Comparison of ENCODE assay signal across 1 cellular context in the genomic region with DNA sequence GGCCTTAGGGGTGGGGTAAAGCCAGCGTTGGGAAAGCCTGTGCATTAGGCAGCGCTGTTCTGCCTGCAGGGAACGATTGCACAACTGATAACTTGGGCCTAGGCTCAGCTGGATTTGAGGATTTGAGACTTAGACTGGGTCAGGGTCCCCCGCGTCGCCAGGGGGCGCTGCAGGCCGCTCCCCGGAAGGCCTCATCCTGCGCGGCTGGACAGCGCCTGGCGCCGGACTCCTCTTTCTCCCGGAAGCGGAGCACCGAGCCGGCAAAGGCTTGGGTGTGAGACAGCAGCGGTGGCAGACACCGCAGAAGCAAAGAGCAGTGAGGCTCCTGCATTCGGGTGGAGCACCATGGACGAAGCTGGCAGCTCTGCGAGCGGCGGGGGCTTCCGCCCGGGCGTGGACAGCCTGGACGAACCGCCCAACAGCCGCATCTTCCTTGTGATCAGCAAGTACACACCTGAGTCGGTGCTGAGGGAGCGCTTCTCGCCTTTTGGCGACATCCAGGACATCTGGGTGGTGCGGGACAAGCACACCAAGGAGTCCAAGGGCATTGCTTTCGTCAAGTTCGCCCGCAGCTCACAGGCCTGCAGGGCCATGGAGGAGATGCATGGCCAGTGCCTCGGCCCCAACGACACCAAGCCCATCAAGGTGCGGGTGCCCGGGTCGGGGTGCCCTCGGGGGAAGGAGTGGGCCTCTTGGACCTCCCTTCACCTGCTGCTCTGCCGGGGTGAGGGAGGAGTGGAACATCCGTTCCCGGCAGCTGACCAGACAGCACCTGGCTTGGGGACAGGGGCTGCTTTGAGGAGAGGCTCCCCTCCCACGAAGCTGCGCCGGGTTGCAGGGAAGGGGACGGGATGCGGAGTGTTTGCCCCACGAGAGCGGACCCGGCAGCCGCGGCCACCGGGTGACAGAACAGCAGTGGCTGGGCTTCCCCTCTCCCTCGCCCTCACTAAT.
TF ChIP-seq lines count a peak whose summit lies in the region.

A gene with protein sequence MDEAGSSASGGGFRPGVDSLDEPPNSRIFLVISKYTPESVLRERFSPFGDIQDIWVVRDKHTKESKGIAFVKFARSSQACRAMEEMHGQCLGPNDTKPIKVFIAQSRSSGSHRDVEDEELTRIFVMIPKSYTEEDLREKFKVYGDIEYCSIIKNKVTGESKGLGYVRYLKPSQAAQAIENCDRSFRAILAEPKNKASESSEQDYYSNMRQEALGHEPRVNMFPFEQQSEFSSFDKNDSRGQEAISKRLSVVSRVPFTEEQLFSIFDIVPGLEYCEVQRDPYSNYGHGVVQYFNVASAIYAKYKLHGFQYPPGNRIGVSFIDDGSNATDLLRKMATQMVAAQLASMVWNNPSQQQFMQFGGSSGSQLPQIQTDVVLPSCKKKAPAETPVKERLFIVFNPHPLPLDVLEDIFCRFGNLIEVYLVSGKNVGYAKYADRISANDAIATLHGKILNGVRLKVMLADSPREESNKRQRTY (plus strand): TSS at position 236 of the 951 bp plus-strand sequence. CDS start 110 bp downstream, at position 346.

TF ChIP-seq in K562, 482 proteins besides CTCF, POLR2A, EP300 and RAD21 (continued from another document and continues in another):
- TF ChIP-seq, protein P1, sequence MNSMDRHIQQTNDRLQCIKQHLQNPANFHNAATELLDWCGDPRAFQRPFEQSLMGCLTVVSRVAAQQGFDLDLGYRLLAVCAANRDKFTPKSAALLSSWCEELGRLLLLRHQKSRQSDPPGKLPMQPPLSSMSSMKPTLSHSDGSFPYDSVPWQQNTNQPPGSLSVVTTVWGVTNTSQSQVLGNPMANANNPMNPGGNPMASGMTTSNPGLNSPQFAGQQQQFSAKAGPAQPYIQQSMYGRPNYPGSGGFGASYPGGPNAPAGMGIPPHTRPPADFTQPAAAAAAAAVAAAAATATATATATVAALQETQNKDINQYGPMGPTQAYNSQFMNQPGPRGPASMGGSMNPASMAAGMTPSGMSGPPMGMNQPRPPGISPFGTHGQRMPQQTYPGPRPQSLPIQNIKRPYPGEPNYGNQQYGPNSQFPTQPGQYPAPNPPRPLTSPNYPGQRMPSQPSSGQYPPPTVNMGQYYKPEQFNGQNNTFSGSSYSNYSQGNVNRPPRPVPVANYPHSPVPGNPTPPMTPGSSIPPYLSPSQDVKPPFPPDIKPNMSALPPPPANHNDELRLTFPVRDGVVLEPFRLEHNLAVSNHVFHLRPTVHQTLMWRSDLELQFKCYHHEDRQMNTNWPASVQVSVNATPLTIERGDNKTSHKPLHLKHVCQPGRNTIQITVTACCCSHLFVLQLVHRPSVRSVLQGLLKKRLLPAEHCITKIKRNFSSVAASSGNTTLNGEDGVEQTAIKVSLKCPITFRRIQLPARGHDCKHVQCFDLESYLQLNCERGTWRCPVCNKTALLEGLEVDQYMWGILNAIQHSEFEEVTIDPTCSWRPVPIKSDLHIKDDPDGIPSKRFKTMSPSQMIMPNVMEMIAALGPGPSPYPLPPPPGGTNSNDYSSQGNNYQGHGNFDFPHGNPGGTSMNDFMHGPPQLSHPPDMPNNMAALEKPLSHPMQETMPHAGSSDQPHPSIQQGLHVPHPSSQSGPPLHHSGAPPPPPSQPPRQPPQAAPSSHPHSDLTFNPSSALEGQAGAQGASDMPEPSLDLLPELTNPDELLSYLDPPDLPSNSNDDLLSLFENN (IDR thresholded peaks at IDR 0.05; ENCODE audit: low read depth in 2 of 2, low read length in 2 of 2) = 0 out of 4 replicates have a peak, but pooled peaks of 1 of the 2 experiments have one; percentile 53
- TF ChIP-seq SMARCA5 (IDR thresholded peaks at IDR 0.05) (no peak), FOXP1 (CRISPR knock-in tag; IDR thresholded peaks at IDR 0.05) (peak; percentile 88), ZBED1 (IDR thresholded peaks at IDR 0.05) (no peak), RBM39 (optimal IDR thresholded peaks at IDR 0.05; ENCODE audit: low read depth, low read length) (no peak), NFIX (CRISPR knock-in tag; IDR thresholded peaks at IDR 0.05; ENCODE audit: low read depth) (no peak), MED1 (CRISPR knock-in tag; IDR thresholded peaks at IDR 0.05; ENCODE audit: borderline replicate concordance) (no peak), MTA2 (IDR thresholded peaks at IDR 0.05; ENCODE audit: low read depth) (no peak), ZNF408 (CRISPR knock-in tag; IDR thresholded peaks at IDR 0.05; ENCODE audit: low read depth) (no peak), THRAP3 (IDR thresholded peaks at IDR 0.05; ENCODE audit: borderline replicate concordance) (no peak), TAF1 (IDR thresholded peaks at IDR 0.05; ENCODE audit: control insufficient read depth, extremely low read depth, insufficient read depth, low read length, severe bottlenecking) (peak; percentile 83), ZNF586 (CRISPR knock-in tag; conservative IDR thresholded peaks at IDR 0.05) (no peak), SAFB (IDR thresholded peaks at IDR 0.05; ENCODE audit: borderline replicate concordance, low read depth, low read length) (peak; percentile 38; the same call in 1 of the 2 replicates), PCBP2 (IDR thresholded peaks at IDR 0.05; ENCODE audit: low read depth, low read length, poor library complexity, severe bottlenecking) (no peak), CBX1 (IDR thresholded peaks at IDR 0.05; ENCODE audit: low read depth) (peak; percentile 85), TAF7 (tag; IDR thresholded peaks at IDR 0.05) (peak; percentile 55; the same call in 1 of the 2 replicates), POLR2G (IDR thresholded peaks at IDR 0.05; ENCODE audit: low read depth, low read length) (peak; percentile 95), NFYB (IDR thresholded peaks at IDR 0.05; ENCODE audit: extremely low read depth, insufficient read length) (no peak), POLR2B (IDR thresholded peaks at IDR 0.05; ENCODE audit: low read depth, partially characterized antibody) (peak; percentile 77), SMAD2 (IDR thresholded peaks at IDR 0.05; ENCODE audit: low read depth, low read length) (no peak), PML (IDR thresholded peaks at IDR 0.05; ENCODE audit: low read length) (peak; percentile 77; the same call in 1 of the 2 replicates), SLC30A9 (CRISPR knock-in tag; IDR thresholded peaks at IDR 0.05) (no peak)
- TF ChIP-seq, protein P2, sequence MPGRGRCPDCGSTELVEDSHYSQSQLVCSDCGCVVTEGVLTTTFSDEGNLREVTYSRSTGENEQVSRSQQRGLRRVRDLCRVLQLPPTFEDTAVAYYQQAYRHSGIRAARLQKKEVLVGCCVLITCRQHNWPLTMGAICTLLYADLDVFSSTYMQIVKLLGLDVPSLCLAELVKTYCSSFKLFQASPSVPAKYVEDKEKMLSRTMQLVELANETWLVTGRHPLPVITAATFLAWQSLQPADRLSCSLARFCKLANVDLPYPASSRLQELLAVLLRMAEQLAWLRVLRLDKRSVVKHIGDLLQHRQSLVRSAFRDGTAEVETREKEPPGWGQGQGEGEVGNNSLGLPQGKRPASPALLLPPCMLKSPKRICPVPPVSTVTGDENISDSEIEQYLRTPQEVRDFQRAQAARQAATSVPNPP (IDR thresholded peaks at IDR 0.05; ENCODE audit: borderline replicate concordance, insufficient read depth, insufficient read length) = no peak
- TF ChIP-seq, protein P3, sequence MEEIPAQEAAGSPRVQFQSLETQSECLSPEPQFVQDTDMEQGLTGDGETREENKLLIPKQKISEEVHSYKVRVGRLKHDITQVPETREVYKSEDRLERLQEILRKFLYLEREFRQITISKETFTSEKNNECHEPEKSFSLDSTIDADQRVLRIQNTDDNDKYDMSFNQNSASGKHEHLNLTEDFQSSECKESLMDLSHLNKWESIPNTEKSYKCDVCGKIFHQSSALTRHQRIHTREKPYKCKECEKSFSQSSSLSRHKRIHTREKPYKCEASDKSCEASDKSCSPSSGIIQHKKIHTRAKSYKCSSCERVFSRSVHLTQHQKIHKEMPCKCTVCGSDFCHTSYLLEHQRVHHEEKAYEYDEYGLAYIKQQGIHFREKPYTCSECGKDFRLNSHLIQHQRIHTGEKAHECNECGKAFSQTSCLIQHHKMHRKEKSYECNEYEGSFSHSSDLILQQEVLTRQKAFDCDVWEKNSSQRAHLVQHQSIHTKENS (CRISPR knock-in tag; IDR thresholded peaks at IDR 0.05) = no peak
- TF ChIP-seq, protein P4, sequence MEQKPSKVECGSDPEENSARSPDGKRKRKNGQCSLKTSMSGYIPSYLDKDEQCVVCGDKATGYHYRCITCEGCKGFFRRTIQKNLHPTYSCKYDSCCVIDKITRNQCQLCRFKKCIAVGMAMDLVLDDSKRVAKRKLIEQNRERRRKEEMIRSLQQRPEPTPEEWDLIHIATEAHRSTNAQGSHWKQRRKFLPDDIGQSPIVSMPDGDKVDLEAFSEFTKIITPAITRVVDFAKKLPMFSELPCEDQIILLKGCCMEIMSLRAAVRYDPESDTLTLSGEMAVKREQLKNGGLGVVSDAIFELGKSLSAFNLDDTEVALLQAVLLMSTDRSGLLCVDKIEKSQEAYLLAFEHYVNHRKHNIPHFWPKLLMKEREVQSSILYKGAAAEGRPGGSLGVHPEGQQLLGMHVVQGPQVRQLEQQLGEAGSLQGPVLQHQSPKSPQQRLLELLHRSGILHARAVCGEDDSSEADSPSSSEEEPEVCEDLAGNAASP (IDR thresholded peaks at IDR 0.05) = no peak
- TF ChIP-seq, protein P5, sequence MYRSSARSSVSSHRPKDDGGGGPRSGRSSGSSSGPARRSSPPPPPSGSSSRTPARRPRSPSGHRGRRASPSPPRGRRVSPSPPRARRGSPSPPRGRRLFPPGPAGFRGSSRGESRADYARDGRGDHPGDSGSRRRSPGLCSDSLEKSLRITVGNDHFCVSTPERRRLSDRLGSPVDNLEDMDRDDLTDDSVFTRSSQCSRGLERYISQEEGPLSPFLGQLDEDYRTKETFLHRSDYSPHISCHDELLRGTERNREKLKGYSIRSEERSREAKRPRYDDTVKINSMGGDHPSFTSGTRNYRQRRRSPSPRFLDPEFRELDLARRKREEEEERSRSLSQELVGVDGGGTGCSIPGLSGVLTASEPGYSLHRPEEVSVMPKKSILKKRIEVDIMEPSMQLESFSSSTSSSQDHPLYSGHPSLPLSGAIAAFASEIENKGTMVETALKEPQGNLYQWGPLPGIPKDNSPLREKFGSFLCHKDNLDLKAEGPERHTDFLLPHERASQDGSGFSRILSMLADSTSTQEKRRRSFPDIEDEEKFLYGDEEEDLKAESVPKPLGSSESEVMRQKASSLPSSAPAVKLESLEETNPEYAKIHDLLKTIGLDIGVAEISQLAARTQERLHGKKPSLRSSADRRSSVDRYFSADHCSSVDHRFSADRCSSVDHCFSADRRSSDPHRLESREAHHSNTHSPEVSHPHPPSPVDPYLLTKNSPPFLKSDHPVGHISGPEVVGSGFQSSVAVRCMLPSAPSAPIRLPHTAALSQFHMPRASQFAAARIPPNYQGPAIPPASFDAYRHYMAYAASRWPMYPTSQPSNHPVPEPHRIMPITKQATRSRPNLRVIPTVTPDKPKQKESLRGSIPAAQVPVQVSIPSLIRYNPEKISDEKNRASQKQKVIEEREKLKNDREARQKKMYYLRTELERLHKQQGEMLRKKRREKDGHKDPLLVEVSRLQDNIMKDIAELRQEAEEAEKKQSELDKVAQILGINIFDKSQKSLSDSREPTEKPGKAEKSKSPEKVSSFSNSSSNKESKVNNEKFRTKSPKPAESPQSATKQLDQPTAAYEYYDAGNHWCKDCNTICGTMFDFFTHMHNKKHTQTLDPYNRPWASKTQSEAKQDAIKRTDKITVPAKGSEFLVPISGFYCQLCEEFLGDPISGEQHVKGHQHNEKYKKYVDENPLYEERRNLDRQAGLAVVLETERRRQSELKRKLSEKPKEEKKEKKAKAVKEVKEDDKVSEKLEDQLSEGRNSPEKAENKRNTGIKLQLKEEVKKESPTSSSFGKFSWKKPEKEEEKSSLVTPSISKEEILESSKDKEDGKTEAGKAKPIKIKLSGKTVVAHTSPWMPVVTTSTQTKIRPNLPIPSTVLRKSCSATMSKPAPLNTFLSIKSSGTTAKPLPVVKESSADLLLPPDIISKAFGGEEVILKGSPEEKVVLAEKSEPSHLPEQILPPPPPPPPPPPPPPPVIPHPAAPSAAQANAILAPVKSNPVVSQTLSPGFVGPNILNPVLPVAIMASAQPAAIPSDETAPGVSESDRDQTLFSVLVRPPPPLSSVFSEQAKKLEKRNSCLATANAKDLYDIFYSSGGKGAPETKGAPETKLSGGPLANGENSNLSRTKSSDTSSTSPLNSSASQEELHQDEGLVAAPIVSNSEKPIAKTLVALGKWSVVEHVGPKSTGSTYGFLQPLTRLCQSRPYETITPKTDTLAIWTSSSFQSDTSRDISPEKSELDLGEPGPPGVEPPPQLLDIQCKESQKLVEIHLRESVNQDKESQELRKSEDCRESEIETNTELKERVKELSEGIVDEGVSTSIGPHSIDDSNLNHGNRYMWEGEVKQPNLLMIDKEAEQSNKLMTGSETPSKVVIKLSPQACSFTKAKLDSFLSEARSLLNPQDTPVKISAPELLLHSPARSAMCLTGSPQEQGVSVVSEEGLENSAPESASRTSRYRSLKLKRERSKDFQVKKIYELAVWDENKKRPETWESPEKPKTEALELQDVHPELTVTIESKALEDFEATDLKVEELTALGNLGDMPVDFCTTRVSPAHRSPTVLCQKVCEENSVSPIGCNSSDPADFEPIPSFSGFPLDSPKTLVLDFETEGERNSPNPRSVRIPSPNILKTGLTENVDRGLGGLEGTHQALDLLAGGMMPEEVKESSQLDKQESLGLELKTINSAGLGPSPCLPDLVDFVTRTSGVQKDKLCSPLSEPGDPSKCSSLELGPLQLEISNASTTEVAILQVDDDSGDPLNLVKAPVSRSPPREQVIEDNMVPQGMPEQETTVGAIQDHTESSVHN (IDR thresholded peaks at IDR 0.05; ENCODE audit: borderline replicate concordance in 1 of 2, low read depth in 1 of 2) = no peak
- TF ChIP-seq, protein P6, sequence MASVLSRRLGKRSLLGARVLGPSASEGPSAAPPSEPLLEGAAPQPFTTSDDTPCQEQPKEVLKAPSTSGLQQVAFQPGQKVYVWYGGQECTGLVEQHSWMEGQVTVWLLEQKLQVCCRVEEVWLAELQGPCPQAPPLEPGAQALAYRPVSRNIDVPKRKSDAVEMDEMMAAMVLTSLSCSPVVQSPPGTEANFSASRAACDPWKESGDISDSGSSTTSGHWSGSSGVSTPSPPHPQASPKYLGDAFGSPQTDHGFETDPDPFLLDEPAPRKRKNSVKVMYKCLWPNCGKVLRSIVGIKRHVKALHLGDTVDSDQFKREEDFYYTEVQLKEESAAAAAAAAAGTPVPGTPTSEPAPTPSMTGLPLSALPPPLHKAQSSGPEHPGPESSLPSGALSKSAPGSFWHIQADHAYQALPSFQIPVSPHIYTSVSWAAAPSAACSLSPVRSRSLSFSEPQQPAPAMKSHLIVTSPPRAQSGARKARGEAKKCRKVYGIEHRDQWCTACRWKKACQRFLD (CRISPR knock-in tag; IDR thresholded peaks at IDR 0.05) = peak; percentile 90
- TF ChIP-seq, protein P7, sequence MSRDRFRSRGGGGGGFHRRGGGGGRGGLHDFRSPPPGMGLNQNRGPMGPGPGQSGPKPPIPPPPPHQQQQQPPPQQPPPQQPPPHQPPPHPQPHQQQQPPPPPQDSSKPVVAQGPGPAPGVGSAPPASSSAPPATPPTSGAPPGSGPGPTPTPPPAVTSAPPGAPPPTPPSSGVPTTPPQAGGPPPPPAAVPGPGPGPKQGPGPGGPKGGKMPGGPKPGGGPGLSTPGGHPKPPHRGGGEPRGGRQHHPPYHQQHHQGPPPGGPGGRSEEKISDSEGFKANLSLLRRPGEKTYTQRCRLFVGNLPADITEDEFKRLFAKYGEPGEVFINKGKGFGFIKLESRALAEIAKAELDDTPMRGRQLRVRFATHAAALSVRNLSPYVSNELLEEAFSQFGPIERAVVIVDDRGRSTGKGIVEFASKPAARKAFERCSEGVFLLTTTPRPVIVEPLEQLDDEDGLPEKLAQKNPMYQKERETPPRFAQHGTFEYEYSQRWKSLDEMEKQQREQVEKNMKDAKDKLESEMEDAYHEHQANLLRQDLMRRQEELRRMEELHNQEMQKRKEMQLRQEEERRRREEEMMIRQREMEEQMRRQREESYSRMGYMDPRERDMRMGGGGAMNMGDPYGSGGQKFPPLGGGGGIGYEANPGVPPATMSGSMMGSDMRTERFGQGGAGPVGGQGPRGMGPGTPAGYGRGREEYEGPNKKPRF (IDR thresholded peaks at IDR 0.05; ENCODE audit: low read depth, low read length) = no peak
